Comparison of ENCODE assay signal across 8 cellular contexts in the genomic region with DNA sequence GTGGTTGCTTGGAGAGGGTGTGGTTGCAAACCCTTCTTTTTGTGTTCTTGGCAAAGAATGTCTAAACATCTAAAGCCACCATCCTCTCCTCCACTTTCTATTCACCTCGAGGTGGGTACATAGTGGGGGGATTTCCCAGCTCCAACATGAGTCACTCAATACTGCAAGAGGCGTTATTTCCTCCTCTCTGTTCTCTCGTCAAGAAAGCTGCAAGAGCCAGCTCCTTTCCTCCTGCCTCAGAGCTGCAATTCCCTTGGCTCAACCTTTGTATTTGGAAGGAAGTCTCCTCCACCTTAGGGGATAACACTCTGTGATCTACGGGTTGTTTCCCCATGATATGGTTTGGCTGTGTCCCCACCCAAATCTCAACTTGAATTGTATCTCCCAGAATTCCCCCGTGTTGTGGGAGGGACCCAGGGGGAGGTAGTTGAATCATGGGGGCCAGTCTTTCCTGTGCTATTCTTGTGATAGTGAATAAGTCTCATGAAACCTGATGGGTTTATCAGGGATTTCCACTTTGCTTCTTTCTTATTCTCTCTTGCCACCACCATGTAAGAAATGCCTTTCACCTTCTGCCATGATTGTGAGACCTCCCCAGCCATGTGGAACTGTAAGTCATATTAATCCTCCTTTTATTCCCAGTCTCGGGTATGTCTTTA.
DNase-seq lines count a peak whose midpoint lies in the region; ATAC-seq and TF ChIP-seq lines count a peak whose summit lies in the region.

No MANE protein-coding gene starts in this region.

- intact Hi-C loops in activated B cell treated with CpG ODN at 0.5 μM for 24 hours (cut with micrococcal nuclease), result loop anchor here (1.0 to 10.0 kb wide), 4 partner anchors 111 to 181 kb away; partner anchors contain the start of gene PLCL2
- intact Hi-C loops in A673 (cut with micrococcal nuclease; ENCODE audit: unreplicated experiment), result no loop called here
- intact Hi-C loops in testis (cut with DNase I; ENCODE audit: low total_unique reads), result no loop called here

- no peak overlapping the region for H3K4me3 ChIP-seq in fibroblast of mammary gland (ENCODE audit: control insufficient read depth, low read depth, low read length)
- H3K4me3 ChIP-seq in A673 (ENCODE audit: low read depth, low read length, poor library complexity, severe bottlenecking), result no peak overlapping the region
- no peak overlapping the region for H3K4me3 ChIP-seq in testis

- peaks cover 12% of the 10 kb centered on the region for H3K27me3 ChIP-seq in A673 (replicated peaks; ENCODE audit: insufficient read depth, low read depth, low read length, poor library complexity)
- H3K27me3 ChIP-seq in testis, result no peaks in the 10 kb centered on the region

- H3K27ac ChIP-seq in A673 (ENCODE audit: low read depth, low read length, poor library complexity, severe bottlenecking) (no peak overlapping the region), testis (no peak overlapping the region)

- ATAC-seq in activated B cell treated with CpG ODN at 0.5 μM for 24 hours (ENCODE audit: low read depth), result peak; percentile 99

- WGBS in testis, 2 donors, result 80 to 86% methylated on average over 6 of the region's 6 CpGs

- H3K9me3 Mint-ChIP-seq in activated B cell treated with CpG ODN at 0.5 μM for 24 hours, result no peaks in the 10 kb centered on the region

- H3K36me3 ChIP-seq in A673 (ENCODE audit: insufficient read depth, low read length, poor library complexity, severe bottlenecking) (no peaks in the 10 kb centered on the region), testis (ENCODE audit: low read depth, missing control alignments) (no peaks in the 10 kb centered on the region)

- POLR2A ChIA-PET in GM10248 (lab: Yijun Ruan, JAX) (no interaction called here), activated B cell treated with CpG ODN at 0.5 μM for 24 hours (lab: Charles Lee) (interaction anchor here (0.9 to 2.0 kb wide), 3 partner anchors 13 to 139 kb away, joined by 3 to 21 read pairs (median 8); partner anchors contain the start of gene PLCL2), A673 (lab: Charles Lee; ENCODE audit: low non-redundant PET) (no interaction called here)

- no TSS peak for BruUV-seq in A673 (replicated peaks; lab: Mats Ljungman, UMichigan)

- no peak for TF ChIP-seq POLR2A in testis (IDR thresholded peaks at IDR 0.05)

- CTCF ChIA-PET in GM10248 (lab: Yijun Ruan, JAX) (interaction anchor here (0.8 to 2.0 kb wide), 5 partner anchors 13 to 422 kb away, joined by 3 to 8 read pairs (median 3); partner anchors contain the start of gene PLCL2), activated B cell treated with CpG ODN at 0.5 μM for 24 hours (lab: Charles Lee) (interaction anchor here (1.3 to 3.6 kb wide), 2 partner anchors 139 to 195 kb away, joined by 5 to 24 read pairs; partner anchors contain the start of gene PLCL2), A673 (lab: Charles Lee) (no interaction called here)

- H3K9me3 ChIP-seq in A673 (ENCODE audit: low read depth, low read length, poor library complexity, severe bottlenecking) (no peaks in the 10 kb centered on the region), testis (no peaks in the 10 kb centered on the region)

- TF ChIP-seq CTCF in GM10248 (IDR thresholded peaks at IDR 0.05; ENCODE audit: control extremely low read depth, extremely low read depth, low read depth, missing control alignments) (no peak), activated B cell treated with CpG ODN at 0.5 μM for 24 hours (IDR thresholded peaks at IDR 0.05) (no peak), fibroblast of mammary gland (conservative IDR thresholded peaks at IDR 0.05; ENCODE audit: control insufficient read depth, insufficient read depth, low read depth, low read length) (no peak), A673 (conservative IDR thresholded peaks at IDR 0.05; ENCODE audit: low read depth, low read length) (no peak), testis (IDR thresholded peaks at IDR 0.05) (no peak)

- H3K4me1 ChIP-seq in A673 (ENCODE audit: insufficient read depth, low read length, poor library complexity, severe bottlenecking) (no peaks in the 10 kb centered on the region), testis (no peaks in the 10 kb centered on the region)

- peaks cover 43% of the 10 kb centered on the region for H3K4me1 Mint-ChIP-seq in activated B cell treated with CpG ODN at 0.5 μM for 24 hours

- no peaks in the 10 kb centered on the region for H3K27me3 Mint-ChIP-seq in activated B cell treated with CpG ODN at 0.5 μM for 24 hours

- H3K4me3 Mint-ChIP-seq in activated B cell treated with CpG ODN at 0.5 μM for 24 hours, result peak overlapping the region; percentile 49

- H3K27ac Mint-ChIP-seq in activated B cell treated with CpG ODN at 0.5 μM for 24 hours, result peak overlapping the region; percentile 89

- peaks cover 26% of the 10 kb centered on the region for H3K36me3 Mint-ChIP-seq in activated B cell treated with CpG ODN at 0.5 μM for 24 hours (ENCODE audit: low read depth)

- peak; percentile 32 for DNase-seq in GM10248 (ENCODE audit: extremely low spot score)
- DNase-seq in H4 (ENCODE audit: low spot score), result peak; percentile 40
- DNase-seq in activated B cell treated with CpG ODN at 0.5 μM for 24 hours, result no peak
- peak; percentile 29 for DNase-seq in fibroblast of mammary gland (ENCODE audit: low read depth)
- DNase-seq in NCI-H1048 (lab: John Stamatoyannopoulos, UW), result no peak
- no peak for DNase-seq in A673 (ENCODE audit: low spot score)
- DNase-seq in HuH-7.5 (ENCODE audit: low spot score), result no peak
- no peak for DNase-seq in testis

Comparison
In these comparisons a context has a peak if more than half of its experiments do, and no peak if none do; other contexts are left out.
1. DNase-seq: peak in GM10248 (single experiment), H4 (single experiment) and fibroblast of mammary gland (single experiment); none in activated B cell treated with CpG ODN at 0.5 μM for 24 hours (single experiment), NCI-H1048 (single experiment), A673 (single experiment), HuH-7.5 (single experiment) and testis (single experiment).